In genomic region chr9:18798106-18798505, GRCh38 we compare ENCODE assay signal across 20 cellular contexts.
"Had no signal": no experiment of that assay in that cellular context is flagged by ENCODE, and none has a peak within 500 bp of the region (broad histone marks: within the 10 kb centered on the region; RNA-seq: fewer than 3 reads in every experiment).

No MANE protein-coding gene starts in this region.

- H3K27me3 ChIP-seq: cardiac muscle cell, esophagus squamous epithelium, spleen, testis, upper lobe of right lung had no signal

- H3K36me3 ChIP-seq: cardiac muscle cell, esophagus squamous epithelium, lower lobe of right lung, spleen, upper lobe of right lung, WERI-Rb-1 had no signal

- H3K4me1 ChIP-seq: lower lobe of right lung, psoas muscle, spleen, testis, upper lobe of right lung had no signal

- DNase-seq: activated CD4-positive, alpha-beta T cell treated with anti-CD3 and anti-CD28 coated beads, Interleukin-2, amount 50 U/mL, for 48 hours; activated naive CD4-positive, alpha-beta T cell treated with Interleukin-2 at 50 U/mL for 16 hours; activated naive CD8-positive, alpha-beta T cell treated with anti-CD3 and anti-CD28 coated beads, Interleukin-2, amount 50 U/mL, for 24 hours; esophagus squamous epithelium; foreskin melanocyte; left colon; lower lobe of right lung; nephron progenitor cell; occipital lobe; psoas muscle; spleen; stimulated activated naive CD8-positive, alpha-beta T cell treated with anti-CD3 and anti-CD28 coated beads, Interleukin-15, amount 100 ng/mL, for 72 hours; T-cell; T1000; testis; upper lobe of right lung; WERI-Rb-1 had no signal

- ATAC-seq: activated naive CD8-positive, alpha-beta T cell treated with anti-CD3 and anti-CD28 coated beads, Interleukin-2, amount 50 U/mL, for 24 hours; activated T-helper 17 cell treated with anti-CD3 and anti-CD28 coated beads, Interleukin-2, amount 50 U/mL, for 72 hours; left colon; lower lobe of right lung; psoas muscle; sciatic nerve; stimulated activated naive CD8-positive, alpha-beta T cell treated with anti-CD3 and anti-CD28 coated beads, Interleukin-15, amount 100 ng/mL, for 72 hours; T-cell; upper lobe of right lung had no signal

- H3K4me3 ChIP-seq: cardiac muscle cell, esophagus squamous epithelium, lower lobe of right lung, psoas muscle, spleen, testis, upper lobe of right lung had no signal

- H3K9me3 ChIP-seq: esophagus squamous epithelium, lower lobe of right lung, psoas muscle, testis, upper lobe of right lung had no signal

- H3K27ac ChIP-seq: cardiac muscle cell, esophagus squamous epithelium, lower lobe of right lung, psoas muscle, spleen, testis, upper lobe of right lung, WERI-Rb-1 had no signal
